Comparison of ENCODE assay signal across 1 cellular context in genomic region chrX:49106930-49107329, GRCh38.
A peak's percentile ranks its signal among the peaks of the same experiment; 100 is the strongest.
TF ChIP-seq lines count a peak whose summit lies in the region.

No MANE protein-coding gene starts in this region.

TF ChIP-seq in K562, 482 proteins besides CTCF, POLR2A, EP300 and RAD21 (continued from another document):
- TF ChIP-seq MYC (IDR thresholded peaks at IDR 0.05; ENCODE audit: low read depth, low read length) (peak; percentile 45; the same call in 1 of the 2 replicates), MYC (CRISPR knock-in tag; IDR thresholded peaks at IDR 0.05; ENCODE audit: borderline replicate concordance, low read depth) (no peak), DACH1 (IDR thresholded peaks at IDR 0.05; ENCODE audit: partially characterized antibody) (peak; percentile 31), ZKSCAN3 (CRISPR knock-in tag; IDR thresholded peaks at IDR 0.05) (no peak), ELF4 (CRISPR knock-in tag; IDR thresholded peaks at IDR 0.05) (no peak), RBM15 (IDR thresholded peaks at IDR 0.05; ENCODE audit: insufficient read depth, low read length) (no peak), SIN3B (IDR thresholded peaks at IDR 0.05; ENCODE audit: low read depth) (no peak), SIN3A (IDR thresholded peaks at IDR 0.05; ENCODE audit: borderline replicate concordance in 2 of 2, control insufficient read depth in 1 of 2, low read depth in 2 of 2, low read length in 2 of 2) (no peak), HOXB6 (CRISPR knock-in tag; IDR thresholded peaks at IDR 0.05; ENCODE audit: borderline replicate concordance) (no peak), E2F4 (CRISPR knock-in tag; IDR thresholded peaks at IDR 0.05; ENCODE audit: low read depth) (no peak), SMC3 (conservative IDR thresholded peaks at IDR 0.05; ENCODE audit: insufficient read depth, low read depth, low read length) (0 out of 2 replicates have a peak, but pooled peaks have one; percentile 42)
